In the genomic region with DNA sequence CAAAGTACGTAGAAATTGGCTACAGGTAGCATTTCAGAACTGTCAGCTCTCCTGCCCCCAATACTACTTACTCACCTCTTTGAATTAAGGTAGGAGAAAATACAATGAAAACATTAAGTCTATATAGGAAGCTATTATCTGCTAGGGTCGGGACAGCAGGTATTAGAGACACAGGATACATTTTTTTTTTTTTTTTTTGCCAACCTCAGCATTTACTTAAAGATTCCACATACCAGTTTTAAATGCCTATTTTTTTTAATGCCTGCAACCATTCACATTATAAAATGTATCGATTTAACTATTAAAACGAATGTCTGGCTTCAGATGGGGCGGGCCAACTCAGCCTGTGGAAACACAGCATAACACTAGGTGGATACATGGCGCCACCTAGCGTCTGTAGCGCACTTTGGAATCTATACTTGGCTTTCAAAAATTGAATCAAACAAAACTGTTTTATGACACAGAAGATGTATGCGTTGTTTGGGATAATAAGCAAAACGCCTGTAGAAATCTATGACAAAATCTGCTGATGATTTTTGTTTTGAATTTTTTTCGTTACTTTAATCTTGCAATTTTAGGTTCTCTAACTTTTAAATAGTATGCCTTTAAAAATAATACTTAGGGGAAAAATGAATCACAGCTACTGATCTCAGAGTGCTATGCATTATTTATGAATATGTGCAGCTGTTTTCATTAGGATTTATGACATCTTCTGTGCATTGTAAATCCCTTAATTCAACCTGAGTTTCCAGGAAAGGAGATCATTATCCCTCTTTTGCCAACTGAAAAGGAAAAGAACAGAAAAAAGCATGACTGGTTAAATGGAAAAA, we compare ENCODE assay signal across 8 cellular contexts.
DNase-seq lines count a peak whose midpoint lies in the region; ATAC-seq and TF ChIP-seq lines count a peak whose summit lies in the region.

No MANE protein-coding gene starts in this region.

- no peak overlapping the region for H2AFZ ChIP-seq in OCI-LY1 (ENCODE audit: low read length)

- H3K4me1 Mint-ChIP-seq in nephron progenitor cell = no peaks in the 10 kb centered on the region

- no peaks in the 10 kb centered on the region for H3K27me3 ChIP-seq in OCI-LY1 (ENCODE audit: insufficient read depth, low read length)
- H3K27me3 ChIP-seq in esophagus muscularis mucosa = no peaks in the 10 kb centered on the region

- H3K4me3 Mint-ChIP-seq in nephron progenitor cell = no peak overlapping the region

- 19% methylated on average over 11 of the region's 11 CpGs for WGBS in esophagus muscularis mucosa

- TF ChIP-seq CTCF in OCI-LY1 (IDR thresholded peaks at IDR 0.05; ENCODE audit: low read length) (peak; percentile 88), esophagus muscularis mucosa (IDR thresholded peaks at IDR 0.05) (peak; percentile 73 to 89 (median 73)), nephron progenitor cell (IDR thresholded peaks at IDR 0.05) (peak; percentile 91)

- no peak for TF ChIP-seq POLR2A in esophagus muscularis mucosa (IDR thresholded peaks at IDR 0.05; ENCODE audit: low read depth)

- H3K4me1 ChIP-seq in OCI-LY1 (ENCODE audit: insufficient read depth, low read length, severe bottlenecking) (no peaks in the 10 kb centered on the region), esophagus muscularis mucosa (no peaks in the 10 kb centered on the region)

- H3K4me3 ChIP-seq in OCI-LY1 (ENCODE audit: low read depth, low read length, poor library complexity, severe bottlenecking) (no peak overlapping the region), esophagus muscularis mucosa (no peak overlapping the region)

- H3K27ac Mint-ChIP-seq in nephron progenitor cell = no peak overlapping the region

- no peaks in the 10 kb centered on the region for H3K9me3 Mint-ChIP-seq in nephron progenitor cell

- no peaks in the 10 kb centered on the region for H4K20me1 ChIP-seq in OCI-LY1 (ENCODE audit: insufficient read depth, low read length)

- no peaks in the 10 kb centered on the region for H3K36me3 Mint-ChIP-seq in nephron progenitor cell (ENCODE audit: low read depth)

- no peaks in the 10 kb centered on the region for H3K9me2 ChIP-seq in OCI-LY1 (ENCODE audit: low read depth, low read length)

- no peak overlapping the region for H3K9ac ChIP-seq in OCI-LY1 (ENCODE audit: low read length)

- no peaks in the 10 kb centered on the region for H3K27me3 Mint-ChIP-seq in nephron progenitor cell (ENCODE audit: low read depth, poor library complexity)

- no peaks in the 10 kb centered on the region for H3K36me3 ChIP-seq in OCI-LY1 (ENCODE audit: insufficient read depth, low read length)
- H3K36me3 ChIP-seq in esophagus muscularis mucosa = no peaks in the 10 kb centered on the region

- no peaks in the 10 kb centered on the region for H3K79me2 ChIP-seq in OCI-LY1 (ENCODE audit: insufficient read depth, low read length)

- intact Hi-C loops in esophagus muscularis mucosa (cut with DNase I) = loop anchor here (10.0 kb wide), 1 partner anchor 234 kb away; no protein-coding TSS in a partner anchor

- no peak overlapping the region for H3K27ac ChIP-seq in OCI-LY1 (ENCODE audit: low read depth, low read length, poor library complexity, severe bottlenecking)
- no peak overlapping the region for H3K27ac ChIP-seq in esophagus muscularis mucosa (replicated peaks in 1 of 4)

- H3K4me2 ChIP-seq in OCI-LY1 (ENCODE audit: low read length) = no peak overlapping the region

- no peaks in the 10 kb centered on the region for H3F3A ChIP-seq in OCI-LY1 (ENCODE audit: insufficient read depth, low read length)

- DNase-seq in DMS153 treated with DMSO at 0.1 percent for 48 hours (lab: John Stamatoyannopoulos, UW; ENCODE audit: unreplicated experiment) = peak; percentile 84
- DNase-seq in HS-27A (ENCODE audit: low read depth) = peak; percentile 26
- DNase-seq in activated CD8-positive, alpha-beta memory T cell treated with anti-CD3 and anti-CD28 coated beads, Interleukin-2, amount 50 U/mL, for 48 hours = peak; percentile 89
- no peak for DNase-seq in esophagus muscularis mucosa (ENCODE audit: extremely low spot score)
- peak; percentile 83 for DNase-seq in nephron progenitor cell
- DNase-seq in stimulated activated naive CD8-positive, alpha-beta T cell treated with anti-CD3 and anti-CD28 coated beads, Interleukin-15, Interleukin-2, amounts not matched to agents 100 U/mL and 50 U/mL, for 24 hours = peak; percentile 80

- H3K9me3 ChIP-seq in OCI-LY1 (ENCODE audit: low read length) = no peaks in the 10 kb centered on the region
- H3K9me3 ChIP-seq in esophagus muscularis mucosa = no peaks in the 10 kb centered on the region

- no peak for TF ChIP-seq EP300 in esophagus muscularis mucosa (IDR thresholded peaks at IDR 0.05)

- peak; percentile 76 for ATAC-seq in GM21367 (IDR thresholded peaks at IDR 0.05; ENCODE audit: unreplicated experiment)
- ATAC-seq in stimulated activated naive CD8-positive, alpha-beta T cell treated with anti-CD3 and anti-CD28 coated beads, Interleukin-15, Interleukin-2, amounts not matched to agents 100 U/mL and 50 U/mL, for 24 hours = peak; percentile 79
